Comparison of ENCODE assay signal across 1 cellular context in genomic region chr9:114694719-114695269, GRCh38.
A peak's percentile ranks its signal among the peaks of the same experiment; 100 is the strongest.
TF ChIP-seq lines count a peak whose summit lies in the region.

No MANE protein-coding gene starts in this region.

TF ChIP-seq in GM12878, 131 proteins besides CTCF, POLR2A, EP300 and RAD21 (continued from another document and continues in another):
- TF ChIP-seq SKIL (IDR thresholded peaks at IDR 0.05; ENCODE audit: low read depth, poor library complexity, severe bottlenecking) (no peak), NR2F1 (conservative IDR thresholded peaks at IDR 0.05) (no peak), CBX5 (IDR thresholded peaks at IDR 0.05; ENCODE audit: low read depth) (0 out of 2 replicates have a peak, but pooled peaks have one; percentile 30), NBN (IDR thresholded peaks at IDR 0.05) (no peak), JUND (IDR thresholded peaks at IDR 0.05; ENCODE audit: low read depth, low read length) (0 out of 2 replicates have a peak, but pooled peaks have one; percentile 56), CEBPZ (IDR thresholded peaks at IDR 0.05; ENCODE audit: low read depth, low read length) (no peak), DPF2 (IDR thresholded peaks at IDR 0.05) (no peak), IKZF1 (conservative IDR thresholded peaks at IDR 0.05) (no peak), ATF3 (IDR thresholded peaks at IDR 0.05; ENCODE audit: borderline replicate concordance, extremely low read depth, low read depth, low read length) (no peak), EGR1 (IDR thresholded peaks at IDR 0.05; ENCODE audit: borderline replicate concordance in 1 of 2, low read depth in 2 of 2, low read length in 2 of 2) (no peak), SMAD5 (IDR thresholded peaks at IDR 0.05; ENCODE audit: low read depth) (no peak), ZNF384 (IDR thresholded peaks at IDR 0.05; ENCODE audit: borderline replicate concordance, low read depth, low read length) (no peak), MTA3 (IDR thresholded peaks at IDR 0.05; ENCODE audit: borderline replicate concordance, low read length) (peak; percentile 73; the same call in 1 of the 2 replicates), NKRF (conservative IDR thresholded peaks at IDR 0.05) (no peak), EED (IDR thresholded peaks at IDR 0.05; ENCODE audit: low read depth) (peak; percentile 67; the same call in 1 of the 2 replicates), BCLAF1 (IDR thresholded peaks at IDR 0.05) (no peak), ZNF687 (IDR thresholded peaks at IDR 0.05) (no peak), HDAC6 (IDR thresholded peaks at IDR 0.05; ENCODE audit: unreplicated experiment) (no peak), NFIC (IDR thresholded peaks at IDR 0.05; ENCODE audit: low read depth, low read length) (peak; percentile 92), ZNF217 (IDR thresholded peaks at IDR 0.05) (no peak), ZBTB11 (CRISPR knock-in tag; IDR thresholded peaks at IDR 0.05) (no peak), YY1 (IDR thresholded peaks at IDR 0.05; ENCODE audit: low read depth, low read length) (no peak), USF1 (IDR thresholded peaks at IDR 0.05; ENCODE audit: borderline replicate concordance, extremely low read length, insufficient read depth, low read depth, low read length) (no peak), TAF1 (IDR thresholded peaks at IDR 0.05; ENCODE audit: borderline replicate concordance, low read depth, low read length) (no peak), RAD51 (IDR thresholded peaks at IDR 0.05) (no peak), MXI1 (IDR thresholded peaks at IDR 0.05; ENCODE audit: low read depth, low read length) (no peak), SUZ12 (IDR thresholded peaks at IDR 0.05; ENCODE audit: unreplicated experiment) (no peak), YBX1 (IDR thresholded peaks at IDR 0.05) (no peak), IRF4 (IDR thresholded peaks at IDR 0.05; ENCODE audit: low read depth, low read length) (peak; percentile 91), HDAC2 (IDR thresholded peaks at IDR 0.05) (no peak), PML (IDR thresholded peaks at IDR 0.05; ENCODE audit: low read length) (no peak), BCL3 (IDR thresholded peaks at IDR 0.05; ENCODE audit: borderline replicate concordance, insufficient read depth, low read depth, low read length, poor library complexity, severe bottlenecking) (peak; percentile 57), SREBF1 (IDR thresholded peaks at IDR 0.05; ENCODE audit: low read length) (no peak), NFYA (IDR thresholded peaks at IDR 0.05; ENCODE audit: borderline replicate concordance, low read depth, low read length) (no peak), STAT3 (IDR thresholded peaks at IDR 0.05; ENCODE audit: low read depth, low read length) (no peak), KDM1A (IDR thresholded peaks at IDR 0.05; ENCODE audit: borderline replicate concordance) (no peak)
